ENCODE assay signal across 34 cellular contexts in the genomic region with DNA sequence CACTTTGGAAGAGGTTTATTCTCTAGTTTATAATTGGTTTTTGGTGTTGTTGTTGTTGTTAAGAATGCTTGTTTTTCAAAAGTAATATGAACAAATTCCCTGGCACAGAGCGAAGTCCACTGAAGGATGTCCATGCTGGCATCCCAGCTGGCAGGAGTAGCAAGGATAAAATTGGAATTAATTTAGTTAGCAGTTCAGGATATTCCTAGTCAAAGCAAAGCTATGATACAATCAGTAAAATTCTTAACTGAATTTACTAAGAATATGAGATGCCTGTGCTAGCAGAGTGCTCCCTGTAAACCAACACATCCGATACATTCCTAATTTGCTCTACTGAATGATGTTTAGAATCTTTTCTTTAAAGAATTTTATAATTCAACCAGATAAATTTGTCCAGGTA.
"Had no signal": no experiment of that assay in that cellular context is flagged by ENCODE, and none has a peak within 500 bp of the region (broad histone marks: within the 10 kb centered on the region; RNA-seq: fewer than 3 reads in every experiment).

No MANE protein-coding gene starts in this region.

- H3K4me3 ChIP-seq: MG63 had no signal

- H3K9me3 ChIP-seq: MG63 had no signal

- H3K36me3 ChIP-seq: MG63 had no signal

- H3K27me3 ChIP-seq: MG63 had no signal

- DNase-seq: Karpas-422, Kasumi-1, MG63, MM.1S, MV-4-11, NCI-H1048, NCI-H1092, NCI-H1092 treated with DMSO at 0.1 percent for 48 hours, NCI-H1105, NCI-H1105 treated with DMSO at 0.1 percent for 48 hours, NCI-H1417, NCI-H1417 treated with DMSO at 0.1 percent for 48 hours, NCI-H1436, NCI-H1436 treated with DMSO at 0.1 percent for 48 hours, NCI-H146, NCI-H1694, NCI-H1694 treated with DMSO at 0.1 percent for 48 hours, NCI-H187, NCI-H187 treated with DMSO at 0.1 percent for 48 hours, NCI-H1930, NCI-H2029, NCI-H2029 treated with DMSO at 0.1 percent for 48 hours, NCI-H2081, NCI-H2081 treated with DMSO at 0.1 percent for 48 hours, NCI-H2107, NCI-H2171, NCI-H2171 treated with DMSO at 0.1 percent for 48 hours, NCI-H2227 treated with DMSO at 0.1 percent for 48 hours, NCI-H226, NCI-H345, NCI-H446, NCI-H446 treated with DMSO at 0.1 percent for 48 hours, NCI-H510A, NCI-H510A treated with DMSO at 0.1 percent for 48 hours had no signal
